In the genomic region with DNA sequence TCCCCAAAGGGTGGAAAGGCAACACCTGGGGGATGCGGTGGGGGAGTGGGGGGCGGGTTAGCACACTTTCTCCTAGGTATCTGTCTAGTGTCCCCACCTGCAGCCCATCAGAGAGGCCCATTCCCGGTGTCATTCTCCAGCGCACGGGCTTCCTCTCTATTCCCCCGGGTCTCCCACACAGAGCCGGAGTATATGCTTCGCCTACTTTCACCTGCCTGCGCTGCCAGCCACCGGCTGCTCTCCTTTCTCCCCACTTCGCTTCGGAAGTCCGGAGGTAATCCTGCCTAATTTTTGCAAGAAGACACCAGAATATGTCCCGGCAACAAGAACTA, we compare ENCODE assay signal across 1 cellular context.
TF ChIP-seq lines count a peak whose summit lies in the region.

No MANE protein-coding gene starts in this region.

TF ChIP-seq in HepG2, 621 proteins besides CTCF, POLR2A, EP300 and RAD21 (continued from another document):
- TF ChIP-seq, protein P1, sequence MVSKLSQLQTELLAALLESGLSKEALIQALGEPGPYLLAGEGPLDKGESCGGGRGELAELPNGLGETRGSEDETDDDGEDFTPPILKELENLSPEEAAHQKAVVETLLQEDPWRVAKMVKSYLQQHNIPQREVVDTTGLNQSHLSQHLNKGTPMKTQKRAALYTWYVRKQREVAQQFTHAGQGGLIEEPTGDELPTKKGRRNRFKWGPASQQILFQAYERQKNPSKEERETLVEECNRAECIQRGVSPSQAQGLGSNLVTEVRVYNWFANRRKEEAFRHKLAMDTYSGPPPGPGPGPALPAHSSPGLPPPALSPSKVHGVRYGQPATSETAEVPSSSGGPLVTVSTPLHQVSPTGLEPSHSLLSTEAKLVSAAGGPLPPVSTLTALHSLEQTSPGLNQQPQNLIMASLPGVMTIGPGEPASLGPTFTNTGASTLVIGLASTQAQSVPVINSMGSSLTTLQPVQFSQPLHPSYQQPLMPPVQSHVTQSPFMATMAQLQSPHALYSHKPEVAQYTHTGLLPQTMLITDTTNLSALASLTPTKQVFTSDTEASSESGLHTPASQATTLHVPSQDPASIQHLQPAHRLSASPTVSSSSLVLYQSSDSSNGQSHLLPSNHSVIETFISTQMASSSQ (IDR thresholded peaks at IDR 0.05; ENCODE audit: low read depth) = no peak
- TF ChIP-seq, protein P1 (CRISPR knock-in tag; IDR thresholded peaks at IDR 0.05; ENCODE audit: borderline replicate concordance) = no peak
- no peak for TF ChIP-seq ZNF724P (CRISPR knock-in tag; IDR thresholded peaks at IDR 0.05; ENCODE audit: borderline replicate concordance)
- TF ChIP-seq, protein P2, sequence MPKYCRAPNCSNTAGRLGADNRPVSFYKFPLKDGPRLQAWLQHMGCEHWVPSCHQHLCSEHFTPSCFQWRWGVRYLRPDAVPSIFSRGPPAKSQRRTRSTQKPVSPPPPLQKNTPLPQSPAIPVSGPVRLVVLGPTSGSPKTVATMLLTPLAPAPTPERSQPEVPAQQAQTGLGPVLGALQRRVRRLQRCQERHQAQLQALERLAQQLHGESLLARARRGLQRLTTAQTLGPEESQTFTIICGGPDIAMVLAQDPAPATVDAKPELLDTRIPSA (CRISPR knock-in tag; IDR thresholded peaks at IDR 0.05; ENCODE audit: borderline replicate concordance) = no peak
- no peak for TF ChIP-seq SMAD3 (CRISPR knock-in tag; IDR thresholded peaks at IDR 0.05)
- TF ChIP-seq TAF15 (IDR thresholded peaks at IDR 0.05; ENCODE audit: low read depth, low read length, poor library complexity, severe bottlenecking) = no peak
- TF ChIP-seq SRSF4 (IDR thresholded peaks at IDR 0.05; ENCODE audit: low read depth, low read length, poor library complexity, severe bottlenecking) = no peak
- no peak for TF ChIP-seq ARID2 (CRISPR knock-in tag; IDR thresholded peaks at IDR 0.05; ENCODE audit: borderline replicate concordance)
- TF ChIP-seq ZFY (CRISPR knock-in tag; IDR thresholded peaks at IDR 0.05) = no peak
- TF ChIP-seq THAP11 (CRISPR knock-in tag; IDR thresholded peaks at IDR 0.05) = no peak
- no peak for TF ChIP-seq FOXK2 (IDR thresholded peaks at IDR 0.05)
- no peak for TF ChIP-seq SKI (IDR thresholded peaks at IDR 0.05; ENCODE audit: partially characterized antibody)
- no peak for TF ChIP-seq NR2F1 (CRISPR knock-in tag; IDR thresholded peaks at IDR 0.05)
